In genomic region chr2:240759454-240759853, GRCh38 we compare ENCODE assay signal across 15 cellular contexts.
A peak's percentile ranks its signal among the peaks of the same experiment; 100 is the strongest.
DNase-seq lines count a peak whose midpoint lies in the region; ATAC-seq and TF ChIP-seq lines count a peak whose summit lies in the region.
"Had no signal": no experiment of that assay in that cellular context is flagged by ENCODE, and none has a peak within 500 bp of the region (broad histone marks: within the 10 kb centered on the region; RNA-seq: fewer than 3 reads in every experiment).

No MANE protein-coding gene starts in this region.

- peak; percentile 66 for ATAC-seq in HG02588 (IDR thresholded peaks at IDR 0.05; ENCODE audit: unreplicated experiment)
- ATAC-seq in stimulated activated memory B cell treated with anti-CD40 and anti-IgM and Interleukin-4, amounts not matched to agents 10 μg/mL and 1 μg/mL and 100 μg/mL, for 72 hours, result peak; percentile 88
- ATAC-seq in GM18861 (IDR thresholded peaks at IDR 0.05; ENCODE audit: unreplicated experiment), result no peak

- H3K9ac ChIP-seq in smooth muscle cell (ENCODE audit: low read depth), result no peak overlapping the region

- no peaks in the 10 kb centered on the region for H3K9me3 Mint-ChIP-seq in activated T-cell treated with anti-CD3 and anti-CD28 coated beads, Interleukin-2, amount 50 U/mL, for 24 hours
- no peaks in the 10 kb centered on the region for H3K9me3 Mint-ChIP-seq in stimulated activated memory B cell treated with anti-CD40 and anti-IgM and Interleukin-4, amounts not matched to agents 10 μg/mL and 1 μg/mL and 100 μg/mL, for 72 hours
- H3K9me3 Mint-ChIP-seq: HFFc6 had no signal

- H3K4me3 Mint-ChIP-seq in activated T-cell treated with anti-CD3 and anti-CD28 coated beads, Interleukin-2, amount 50 U/mL, for 24 hours, result no peak overlapping the region
- H3K4me3 Mint-ChIP-seq in stimulated activated memory B cell treated with anti-CD40 and anti-IgM and Interleukin-4, amounts not matched to agents 10 μg/mL and 1 μg/mL and 100 μg/mL, for 72 hours, result no peak overlapping the region
- H3K4me3 Mint-ChIP-seq: HFFc6 had no signal

- H3K4me1 ChIP-seq in smooth muscle cell (ENCODE audit: low read depth), result no peaks in the 10 kb centered on the region

- no peaks in the 10 kb centered on the region for H3K36me3 Mint-ChIP-seq in activated T-cell treated with anti-CD3 and anti-CD28 coated beads, Interleukin-2, amount 50 U/mL, for 24 hours (ENCODE audit: low read depth)
- H3K36me3 Mint-ChIP-seq in stimulated activated memory B cell treated with anti-CD40 and anti-IgM and Interleukin-4, amounts not matched to agents 10 μg/mL and 1 μg/mL and 100 μg/mL, for 72 hours, result no peaks in the 10 kb centered on the region

- no peaks in the 10 kb centered on the region for H3F3A ChIP-seq in smooth muscle cell (ENCODE audit: low read depth)

- H3K27ac Mint-ChIP-seq in activated T-cell treated with anti-CD3 and anti-CD28 coated beads, Interleukin-2, amount 50 U/mL, for 24 hours, result peak overlapping the region; percentile 45
- peak overlapping the region; percentile 33 for H3K27ac Mint-ChIP-seq in stimulated activated memory B cell treated with anti-CD40 and anti-IgM and Interleukin-4, amounts not matched to agents 10 μg/mL and 1 μg/mL and 100 μg/mL, for 72 hours
- H3K27ac Mint-ChIP-seq: HFFc6 had no signal

- WGBS in smooth muscle cell (ENCODE audit: low lambda C conversion rate), result 83% methylated on average over 5 of the region's 5 CpGs

- H3K36me3 ChIP-seq in smooth muscle cell (ENCODE audit: low read depth), result no peaks in the 10 kb centered on the region

- no peaks in the 10 kb centered on the region for H3K27me3 Mint-ChIP-seq in activated T-cell treated with anti-CD3 and anti-CD28 coated beads, Interleukin-2, amount 50 U/mL, for 24 hours
- H3K27me3 Mint-ChIP-seq in stimulated activated memory B cell treated with anti-CD40 and anti-IgM and Interleukin-4, amounts not matched to agents 10 μg/mL and 1 μg/mL and 100 μg/mL, for 72 hours, result peaks cover 31% of the 10 kb centered on the region

- H2AFZ ChIP-seq in smooth muscle cell (ENCODE audit: low read depth), result no peak overlapping the region
- H2AFZ ChIP-seq: hepatocyte had no signal

- no peaks in the 10 kb centered on the region for H3K9me3 ChIP-seq in smooth muscle cell (replicated peaks; ENCODE audit: low read depth)
- H3K9me3 ChIP-seq: tibial nerve had no signal

- H3K27ac ChIP-seq in smooth muscle cell (ENCODE audit: low read depth), result no peak overlapping the region
- H3K27ac ChIP-seq: hepatocyte had no signal

- no peak overlapping the region for H3K4me2 ChIP-seq in smooth muscle cell
- H3K4me2 ChIP-seq: hepatocyte had no signal

- no peaks in the 10 kb centered on the region for H3K27me3 ChIP-seq in smooth muscle cell (ENCODE audit: low read depth)
- H3K27me3 ChIP-seq: hepatocyte, tibial nerve had no signal

- H3K4me1 Mint-ChIP-seq in activated T-cell treated with anti-CD3 and anti-CD28 coated beads, Interleukin-2, amount 50 U/mL, for 24 hours (ENCODE audit: low read depth), result peaks cover 10% of the 10 kb centered on the region
- peaks cover 22% of the 10 kb centered on the region for H3K4me1 Mint-ChIP-seq in stimulated activated memory B cell treated with anti-CD40 and anti-IgM and Interleukin-4, amounts not matched to agents 10 μg/mL and 1 μg/mL and 100 μg/mL, for 72 hours

- no peaks in the 10 kb centered on the region for H3K79me2 ChIP-seq in smooth muscle cell (ENCODE audit: low read depth)
- H3K79me2 ChIP-seq: hepatocyte had no signal

- H4K20me1 ChIP-seq in smooth muscle cell (ENCODE audit: low read depth), result no peaks in the 10 kb centered on the region

- DNase-seq in activated T-cell treated with anti-CD3 and anti-CD28 coated beads, Interleukin-2, amount 50 U/mL, for 24 hours, result peak; percentile 37
- DNase-seq in activated T-cell treated with anti-CD3 and anti-CD28 coated beads, Interleukin-2, amount 50 U/mL, for 1 hour, result no peak
- DNase-seq in activated CD8-positive, alpha-beta memory T cell treated with anti-CD3 and anti-CD28 coated beads, Interleukin-2, amount 50 U/mL, for 48 hours, result peak; percentile 61
- DNase-seq in HuH-7 (ENCODE audit: low spot score) (no peak), smooth muscle cell (lab: John Stamatoyannopoulos, UW; ENCODE audit: unreplicated experiment) (no peak)
- DNase-seq: HFFc6, mesendoderm, NCI-H1436, NCI-H774, posterior cingulate gyrus had no signal

- TF ChIP-seq CTCF in smooth muscle cell (IDR thresholded peaks at IDR 0.05; ENCODE audit: borderline replicate concordance, insufficient read depth, poor library complexity, severe bottlenecking), result no peak

- H3K4me3 ChIP-seq in smooth muscle cell, result no peak overlapping the region
- H3K4me3 ChIP-seq: hepatocyte, tibial nerve had no signal

Comparison
In these comparisons a context has a peak if more than half of its experiments do, and no peak if none do; other contexts are left out.
1. DNase-seq: peak in activated T-cell treated with anti-CD3 and anti-CD28 coated beads, Interleukin-2, amount 50 U/mL, for 24 hours (single experiment) and activated CD8-positive, alpha-beta memory T cell treated with anti-CD3 and anti-CD28 coated beads, Interleukin-2, amount 50 U/mL, for 48 hours (single experiment); none in activated T-cell treated with anti-CD3 and anti-CD28 coated beads, Interleukin-2, amount 50 U/mL, for 1 hour (single experiment), HuH-7 (single experiment) and smooth muscle cell (single experiment).